20 cellular contexts compared by ENCODE assay signal in genomic region chr6:138331984-138332383, GRCh38. TPM values are rescaled to one million over a fixed set of nuclear protein-coding genes. Genes with fewer than 3 reads are reported as not detected.
DNase-seq lines count a peak whose midpoint lies in the region; ATAC-seq, FAIRE-seq and TF ChIP-seq lines count a peak whose summit lies in the region.
"Had no signal": no experiment of that assay in that cellular context is flagged by ENCODE, and none has a peak within 500 bp of the region (broad histone marks: within the 10 kb centered on the region; RNA-seq: fewer than 3 reads in every experiment).

No MANE protein-coding gene starts in this region.

- no peaks in the 10 kb centered on the region for H3K9me3 ChIP-seq in HEK293 (ENCODE audit: control insufficient read depth, insufficient read depth, low read depth, low read length)
- no peaks in the 10 kb centered on the region for H3K9me3 ChIP-seq in suprapubic skin
- no peaks in the 10 kb centered on the region for H3K9me3 ChIP-seq in body of pancreas
- H3K9me3 ChIP-seq: BLaER1 had no signal

- CTCF ChIA-PET in HEK293 (lab: Yijun Ruan, JAX): interaction anchor here (0.5 to 0.7 kb wide), 2 partner anchors 178 to 286 kb away, joined by 3 read pairs; no protein-coding TSS in a partner anchor

- H3K4me3 ChIP-seq in HEK293 (ENCODE audit: low read depth, low read length) (no peak overlapping the region), bronchial epithelial cell (ENCODE audit: low read depth, low read length) (no peak overlapping the region), suprapubic skin (no peak overlapping the region), body of pancreas (no peak overlapping the region)
- H3K4me3 ChIP-seq: BLaER1, GM12878 had no signal

- no peak for ATAC-seq in body of pancreas
- ATAC-seq: GM12878, HCT116 had no signal

- POLR2A ChIA-PET in HEK293 (lab: Yijun Ruan, JAX): no interaction called here

- TF ChIP-seq EP300 in suprapubic skin (IDR thresholded peaks at IDR 0.05): no peak

- 61% methylated on average over 2 of the region's 2 CpGs for WGBS in suprapubic skin
- 73 to 78% methylated on average over 2 of the region's 2 CpGs for WGBS in body of pancreas, 2 donors

- peak overlapping the region; percentile 52 for H3K27ac ChIP-seq in 22Rv1
- no peak overlapping the region for H3K27ac ChIP-seq in HEK293 (ENCODE audit: extremely low read depth, low read depth, low read length)
- no peak overlapping the region for H3K27ac ChIP-seq in suprapubic skin
- H3K27ac ChIP-seq in body of pancreas: no peak overlapping the region
- H3K27ac ChIP-seq: BLaER1 had no signal

- H3K27me3 ChIP-seq in bronchial epithelial cell (ENCODE audit: control insufficient read depth, insufficient read depth, low read length) (no peaks in the 10 kb centered on the region), suprapubic skin (no peaks in the 10 kb centered on the region), body of pancreas (no peaks in the 10 kb centered on the region)
- H3K27me3 ChIP-seq: BLaER1 had no signal

- peaks cover 4% of the 10 kb centered on the region; the same call in 1 of the 2 replicates for H3K4me1 ChIP-seq in HEK293 (ENCODE audit: control insufficient read depth, insufficient read depth, low read length)
- no peaks in the 10 kb centered on the region for H3K4me1 ChIP-seq in suprapubic skin
- H3K4me1 ChIP-seq in body of pancreas: no peaks in the 10 kb centered on the region
- H3K4me1 ChIP-seq: BLaER1 had no signal

- H3K36me3 ChIP-seq in HEK293 (ENCODE audit: control insufficient read depth in 2 of 2, insufficient read depth in 1 of 2, low read length in 2 of 2) (peaks cover 0 to 30% of the 10 kb centered on the region in 2 experiments; a peak in 1 of 3 replicates), bronchial epithelial cell (ENCODE audit: control insufficient read depth, insufficient read depth, low read length) (no peaks in the 10 kb centered on the region), suprapubic skin (no peaks in the 10 kb centered on the region), body of pancreas (replicated peaks in 1 of 2; ENCODE audit: insufficient read depth in 1 of 2, low read depth in 2 of 2) (peaks cover 0 to 8% of the 10 kb centered on the region in 2 donors)
- H3K36me3 ChIP-seq: BLaER1 had no signal

- TF ChIP-seq CTCF in 22Rv1 (IDR thresholded peaks at IDR 0.05): no peak
- TF ChIP-seq CTCF in HEK293 (tag by site-specific recombination; IDR thresholded peaks at IDR 0.05): no peak
- no peak for TF ChIP-seq CTCF in bronchial epithelial cell (IDR thresholded peaks at IDR 0.05; ENCODE audit: insufficient read depth, low read length, severe bottlenecking)
- no peak for TF ChIP-seq CTCF in suprapubic skin (IDR thresholded peaks at IDR 0.05)
- no peak for TF ChIP-seq CTCF in body of pancreas (IDR thresholded peaks at IDR 0.05)

- intact Hi-C loops in body of pancreas (cut with DNase I): no loop called here

- DNase-seq in bronchial epithelial cell (ENCODE audit: low read depth) (no peak), iPS DF 4.7 (ENCODE audit: extremely low read depth, low spot score) (peak; percentile 33), retina (no peak), suprapubic skin (ENCODE audit: low spot score in 2 of 2) (no peak), HPDE6-E6E7 (ENCODE audit: extremely low spot score) (no peak), body of pancreas (no peak)
- DNase-seq: 8988T; AML-193; CD4-positive, CD25-positive, alpha-beta regulatory T cell; DMS 273 treated with DMSO at 0.1 percent for 48 hours; GOT3 had no signal

- FAIRE-seq in bronchial epithelial cell (lab: Jason Lieb, UNC): peak; percentile 68
- FAIRE-seq: GM12878, GM18507 had no signal

- no peak for TF ChIP-seq POLR2A in suprapubic skin (IDR thresholded peaks at IDR 0.05)
- TF ChIP-seq POLR2A in body of pancreas (IDR thresholded peaks at IDR 0.05): no peak

TF ChIP-seq in HEK293, 187 proteins besides CTCF, POLR2A, EP300 and RAD21:
- no peak for TF ChIP-seq ZNF138 (tag by site-specific recombination; IDR thresholded peaks at IDR 0.05; ENCODE audit: borderline replicate concordance)
- 0 out of 2 replicates have a peak, but pooled peaks have one; percentile 5 for TF ChIP-seq PRDM1 (tag by site-specific recombination; IDR thresholded peaks at IDR 0.05)
- TF ChIP-seq ZNF571 (tag by site-specific recombination; IDR thresholded peaks at IDR 0.05): no peak
- no peak for TF ChIP-seq ZNF692 (tag by site-specific recombination; IDR thresholded peaks at IDR 0.05)

RNA-seq across cellular contexts. Expression of gene SMIM28, which starts 45.7 kb away (rescaled TPM):
- total RNA-seq in bronchial epithelial cell: not detected in 2 replicates
- total RNA-seq in suprapubic skin: not detected
- total RNA-seq in body of pancreas: not detected
- total RNA-seq: CD4-positive, CD25-positive, alpha-beta regulatory T cell; Daoy; G401; GM12878; HT-29 had no signal
